Comparison of ENCODE assay signal across 15 cellular contexts in the genomic region with DNA sequence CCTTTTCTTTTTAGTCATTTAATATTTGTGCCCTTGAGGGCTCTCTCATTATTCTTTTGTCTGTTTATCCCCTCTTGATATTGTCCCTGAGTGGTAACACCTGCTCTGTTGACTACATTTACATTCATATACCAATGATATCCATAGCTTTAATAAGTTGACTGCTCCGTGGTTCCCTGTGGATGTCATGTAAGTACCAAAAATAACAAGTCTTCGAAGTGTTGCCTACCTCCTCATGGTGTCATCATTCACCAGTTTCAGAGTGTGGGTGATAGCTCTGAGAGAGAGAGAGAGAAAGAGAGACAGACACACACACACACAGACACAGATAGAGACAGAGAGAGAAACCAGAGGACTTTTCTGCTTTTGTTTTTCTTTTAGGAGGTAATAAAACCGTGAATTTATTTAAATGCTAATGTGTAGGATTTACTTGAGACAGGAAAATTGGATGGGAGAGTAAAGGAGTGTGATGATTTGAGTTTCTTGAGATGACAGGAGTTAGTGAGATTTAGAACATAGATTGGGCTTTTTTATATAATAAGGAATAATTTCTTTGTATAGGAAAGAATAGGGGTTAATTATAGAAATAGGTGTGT. TPM values are rescaled to one million over a fixed set of nuclear protein-coding genes. Genes with fewer than 3 reads are reported as not detected.
DNase-seq lines count a peak whose midpoint lies in the region; ATAC-seq lines count a peak whose summit lies in the region.
"Had no signal": no experiment of that assay in that cellular context is flagged by ENCODE, and none has a peak within 500 bp of the region (broad histone marks: within the 10 kb centered on the region; RNA-seq: fewer than 3 reads in every experiment).

No MANE protein-coding gene starts in this region.

- H3K27ac Mint-ChIP-seq in T-helper 17 cell: peak overlapping the region; percentile 65
- H3K27ac Mint-ChIP-seq in stimulated activated effector memory CD8-positive, alpha-beta T cell treated with anti-CD3 and anti-CD28 coated beads, Interleukin-12 subunit alpha, Interleukin-12 subunit beta, amount 100 ng/mL, for 72 hours: peak overlapping the region; percentile 52
- H3K27ac Mint-ChIP-seq: T-helper 2 cell treated with Interferon-gamma antibody and Interleukin-4, amounts not matched to agents 5 μg/mL and 100 μg/mL, for 36 hours had no signal

- DNase-seq in left cardiac atrium: no peak
- no peak for DNase-seq in cardiac septum (ENCODE audit: low spot score)
- DNase-seq in NCI-H1105 (lab: John Stamatoyannopoulos, UW): peak; percentile 49
- DNase-seq in T-helper 17 cell: no peak
- DNase-seq in stimulated activated effector memory CD8-positive, alpha-beta T cell treated with anti-CD3 and anti-CD28 coated beads, Interleukin-12 subunit alpha, Interleukin-12 subunit beta, amount 100 ng/mL, for 72 hours (ENCODE audit: low spot score in 2 of 2): no peak
- no peak for DNase-seq in AG20443 (ENCODE audit: low spot score)
- no peak for DNase-seq in HT-29 (ENCODE audit: low spot score)
- no peak for DNase-seq in dedifferentiated amniotic fluid mesenchymal stem cell (ENCODE audit: extremely low spot score)
- DNase-seq: activated CD4-positive, CD25-positive, alpha-beta regulatory T cell treated with anti-CD3 and anti-CD28 coated beads, Interleukin-2, amount 50 U/mL, for 72 hours; colonic mucosa; NCI-H2081 treated with DMSO at 0.1 percent for 48 hours; pancreas; transverse colon had no signal

- H3K36me3 Mint-ChIP-seq in T-helper 17 cell (ENCODE audit: low read depth): peaks cover 9% of the 10 kb centered on the region
- H3K36me3 Mint-ChIP-seq in stimulated activated effector memory CD8-positive, alpha-beta T cell treated with anti-CD3 and anti-CD28 coated beads, Interleukin-12 subunit alpha, Interleukin-12 subunit beta, amount 100 ng/mL, for 72 hours: peaks cover 100% of the 10 kb centered on the region

- ATAC-seq in left cardiac atrium (peak; percentile 72 to 88), T-helper 17 cell (no peak)
- peak; percentile 74 for ATAC-seq in stimulated activated effector memory CD8-positive, alpha-beta T cell treated with anti-CD3 and anti-CD28 coated beads, Interleukin-12 subunit alpha, Interleukin-12 subunit beta, amount 100 ng/mL, for 72 hours
- ATAC-seq: left lobe of liver, pancreas had no signal

- intact Hi-C loops in left cardiac atrium (cut with DNase I) (no loop called here), cardiac septum (cut with DNase I) (no loop called here)

- H3K4me1 Mint-ChIP-seq in T-helper 17 cell: peaks cover 11% of the 10 kb centered on the region
- peaks cover 8% of the 10 kb centered on the region for H3K4me1 Mint-ChIP-seq in stimulated activated effector memory CD8-positive, alpha-beta T cell treated with anti-CD3 and anti-CD28 coated beads, Interleukin-12 subunit alpha, Interleukin-12 subunit beta, amount 100 ng/mL, for 72 hours

- no peaks in the 10 kb centered on the region for H3K9me3 Mint-ChIP-seq in stimulated activated effector memory CD8-positive, alpha-beta T cell treated with anti-CD3 and anti-CD28 coated beads, Interleukin-12 subunit alpha, Interleukin-12 subunit beta, amount 100 ng/mL, for 72 hours
- H3K9me3 Mint-ChIP-seq: T-helper 2 cell treated with Interferon-gamma antibody and Interleukin-4, amounts not matched to agents 5 μg/mL and 100 μg/mL, for 36 hours had no signal

- no peak overlapping the region for H3K4me3 Mint-ChIP-seq in T-helper 17 cell
- H3K4me3 Mint-ChIP-seq in stimulated activated effector memory CD8-positive, alpha-beta T cell treated with anti-CD3 and anti-CD28 coated beads, Interleukin-12 subunit alpha, Interleukin-12 subunit beta, amount 100 ng/mL, for 72 hours: no peak overlapping the region
- H3K4me3 Mint-ChIP-seq: T-helper 2 cell treated with Interferon-gamma antibody and Interleukin-4, amounts not matched to agents 5 μg/mL and 100 μg/mL, for 36 hours had no signal

- no peaks in the 10 kb centered on the region for H3K9me3 ChIP-seq in T-helper 17 cell (ENCODE audit: control insufficient read depth, low read length, poor library complexity, severe bottlenecking)
- H3K9me3 ChIP-seq: colonic mucosa, pancreas, transverse colon had no signal

- H3K27me3 Mint-ChIP-seq in T-helper 17 cell: no peaks in the 10 kb centered on the region

RNA-seq across cellular contexts. Expression of gene PAPOLA, which starts 52.2 kb away (rescaled TPM):
- total RNA-seq in left cardiac atrium: 100 to 1,000 TPM; 125 to 151 TPM
- total RNA-seq in cardiac septum: 137 TPM
- 100 to 1,000 TPM; 141 to 169 TPM for total RNA-seq in T-helper 17 cell
- 44.4 and 52.9 TPM in 2 replicates for total RNA-seq in HT-29 (2014; rRNA removed; shearing (Covaris generic))
